In genomic region chr1:203084588-203085527, GRCh38 we compare ENCODE assay signal across 9 cellular contexts. TPM values are rescaled to one million over a fixed set of nuclear protein-coding genes. Genes with fewer than 3 reads are reported as not detected.
DNase-seq lines count a peak whose midpoint lies in the region; ATAC-seq and TF ChIP-seq lines count a peak whose summit lies in the region.
"Had no signal": no experiment of that assay in that cellular context is flagged by ENCODE, and none has a peak within 500 bp of the region (broad histone marks: within the 10 kb centered on the region; RNA-seq: fewer than 3 reads in every experiment).

No MANE protein-coding gene starts in this region.

- CTCF ChIA-PET in PC-3 (lab: Charles Lee) = no interaction called here

- H3K27ac Mint-ChIP-seq in stimulated activated effector memory CD8-positive, alpha-beta T cell treated with anti-CD3 and anti-CD28 coated beads, Interleukin-12 subunit alpha, Interleukin-12 subunit beta, amount 100 ng/mL, for 72 hours = peak overlapping the region; percentile 38

- H4K20me1 ChIP-seq in PC-3 (ENCODE audit: low read length) = no peaks in the 10 kb centered on the region

- H3F3A ChIP-seq in PC-3 (ENCODE audit: low read length, unreplicated experiment) = no peaks in the 10 kb centered on the region

- ATAC-seq in PC-3 (peak; percentile 26; the same call in 1 of the 2 replicates), esophagus mucosa (peak; percentile 49)
- ATAC-seq in stimulated activated effector memory CD8-positive, alpha-beta T cell treated with anti-CD3 and anti-CD28 coated beads, Interleukin-12 subunit alpha, Interleukin-12 subunit beta, amount 100 ng/mL, for 72 hours = peak; percentile 44

- peak; percentile 78 for TF ChIP-seq CTCF in PC-3 (conservative IDR thresholded peaks at IDR 0.05; ENCODE audit: low read depth, low read length)

- no peak overlapping the region for H3K4me2 ChIP-seq in PC-3 (ENCODE audit: low read length)

- no peaks in the 10 kb centered on the region for H3K4me1 Mint-ChIP-seq in stimulated activated effector memory CD8-positive, alpha-beta T cell treated with anti-CD3 and anti-CD28 coated beads, Interleukin-12 subunit alpha, Interleukin-12 subunit beta, amount 100 ng/mL, for 72 hours

- H3K9me2 ChIP-seq in PC-3 (replicated peaks; ENCODE audit: low read length) = no peaks in the 10 kb centered on the region

- DNase-seq in activated T-cell treated with anti-CD3 and anti-CD28 coated beads for 48 hours (ENCODE audit: low read depth) (peak; percentile 51), activated T-cell treated with anti-CD3 and anti-CD28 coated beads for 4 hours (no peak), PC-3 (peak; percentile 42), DMS79 (lab: John Stamatoyannopoulos, UW) (no peak), RKO (ENCODE audit: low spot score) (no peak), NCI-H1105 treated with DMSO at 0.1 percent for 48 hours (lab: John Stamatoyannopoulos, UW) (no peak)
- peak in 1 of 2 donors; percentile 68 for DNase-seq in stimulated activated effector memory CD8-positive, alpha-beta T cell treated with anti-CD3 and anti-CD28 coated beads, Interleukin-12 subunit alpha, Interleukin-12 subunit beta, amount 100 ng/mL, for 72 hours (ENCODE audit: low spot score in 2 of 2)

- no peaks in the 10 kb centered on the region for H3K79me2 ChIP-seq in PC-3 (ENCODE audit: low read length)

- H3K4me1 ChIP-seq in PC-3 (ENCODE audit: insufficient read depth, low read length) = no peaks in the 10 kb centered on the region

- POLR2A ChIA-PET in PC-3 (lab: Charles Lee; ENCODE audit: unreplicated experiment) = no interaction called here

- H3K36me3 ChIP-seq in PC-3 (ENCODE audit: low read depth, low read length) = no peaks in the 10 kb centered on the region

- peaks cover 2% of the 10 kb centered on the region for H3K36me3 Mint-ChIP-seq in stimulated activated effector memory CD8-positive, alpha-beta T cell treated with anti-CD3 and anti-CD28 coated beads, Interleukin-12 subunit alpha, Interleukin-12 subunit beta, amount 100 ng/mL, for 72 hours

- no peak overlapping the region for H3K4me3 ChIP-seq in PC-3 (ENCODE audit: low read length)

- no peaks in the 10 kb centered on the region for H3K9me3 ChIP-seq in PC-3 (ENCODE audit: low read length)

- H3K9me3 Mint-ChIP-seq in stimulated activated effector memory CD8-positive, alpha-beta T cell treated with anti-CD3 and anti-CD28 coated beads, Interleukin-12 subunit alpha, Interleukin-12 subunit beta, amount 100 ng/mL, for 72 hours = no peaks in the 10 kb centered on the region

- H3K4me3 Mint-ChIP-seq in stimulated activated effector memory CD8-positive, alpha-beta T cell treated with anti-CD3 and anti-CD28 coated beads, Interleukin-12 subunit alpha, Interleukin-12 subunit beta, amount 100 ng/mL, for 72 hours = no peak overlapping the region

- intact Hi-C loops in PC-3 (cut with micrococcal nuclease) = no loop called here

- no TSS peak for BruUV-seq in PC-3 (replicated peaks; lab: Mats Ljungman, UMichigan)

- no peak overlapping the region for H2AFZ ChIP-seq in PC-3 (ENCODE audit: low read length)

- no peak overlapping the region for H3K9ac ChIP-seq in PC-3 (ENCODE audit: low read length)

- H3K27ac ChIP-seq in PC-3 (ENCODE audit: low read length) = no peak overlapping the region

- peaks cover 37% of the 10 kb centered on the region for H3K27me3 ChIP-seq in PC-3 (ENCODE audit: low read length)

RNA-seq across cellular contexts. Expression of gene MYOG, which starts 1.0 kb away (rescaled TPM):
- total RNA-seq in PC-3 (2014; rRNA removed) (not detected in 2 replicates), esophagus mucosa (not detected)
- total RNA-seq: activated CD8-positive, alpha-beta memory T cell treated with anti-CD3 and anti-CD28 coated beads for 36 hours had no signal

RNA-seq across cellular contexts. Expression of gene ADORA1, which starts 42.7 kb away (rescaled TPM):
- total RNA-seq in PC-3 (2014; rRNA removed) (1.4 and 3.9 TPM in 2 replicates), esophagus mucosa (0.28 TPM)
- total RNA-seq: activated CD8-positive, alpha-beta memory T cell treated with anti-CD3 and anti-CD28 coated beads for 36 hours had no signal

RNA-seq across cellular contexts. Expression of gene PPFIA4, which starts 58.6 kb away (rescaled TPM):
- total RNA-seq in PC-3 (2014; rRNA removed) (3.4 and 12.1 TPM in 2 replicates), esophagus mucosa (1.0 TPM)

Comparison
In these comparisons a context has a peak if more than half of its experiments do, and no peak if none do; other contexts are left out.
1. DNase-seq: peak in activated T-cell treated with anti-CD3 and anti-CD28 coated beads for 48 hours (single experiment) and PC-3 (single experiment); none in activated T-cell treated with anti-CD3 and anti-CD28 coated beads for 4 hours (single experiment), DMS79 (single experiment), RKO (single experiment) and NCI-H1105 treated with DMSO at 0.1 percent for 48 hours (single experiment).
2. Peak in every context shown above with its lines, with median percentiles within 50 percentile points of each other: ATAC-seq.